In the genomic region with DNA sequence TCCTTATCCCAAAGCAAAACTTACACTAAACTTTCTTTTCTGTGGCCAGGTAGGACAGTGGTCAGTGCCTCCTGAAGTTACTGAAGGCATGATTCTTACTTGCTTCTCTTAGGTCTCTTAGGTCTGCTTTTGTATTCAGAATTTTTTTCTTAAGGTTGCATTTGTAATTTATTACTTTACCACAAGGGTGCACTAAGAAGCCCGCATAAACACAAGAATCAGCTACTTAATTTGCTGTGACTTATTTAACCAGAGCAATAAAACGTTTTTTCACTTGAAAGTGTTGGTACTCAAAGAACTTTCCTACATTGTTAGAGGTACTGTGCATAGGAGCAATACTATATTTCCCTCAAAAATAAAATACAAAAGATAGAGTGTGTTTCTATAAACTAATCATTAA, we compare ENCODE assay signal across 8 cellular contexts.
DNase-seq lines count a peak whose midpoint lies in the region; ATAC-seq and TF ChIP-seq lines count a peak whose summit lies in the region.

No MANE protein-coding gene starts in this region.

- H3K27me3 Mint-ChIP-seq in GM23338 (ENCODE audit: insufficient read depth, low read depth, poor library complexity) (no peaks in the 10 kb centered on the region), glutamatergic neuron (ENCODE audit: unreplicated experiment) (no peaks in the 10 kb centered on the region)

- POLR2A ChIA-PET in AG04449 (lab: Yijun Ruan, JAX) = no interaction called here

- no peaks in the 10 kb centered on the region for H3K9me2 ChIP-seq in GM23338 (ENCODE audit: insufficient read depth)

- H4K20me1 ChIP-seq in GM23338 (replicated peaks; ENCODE audit: insufficient read depth) = no peaks in the 10 kb centered on the region

- H3K27me3 ChIP-seq in GM23338 (ENCODE audit: insufficient read depth) (no peaks in the 10 kb centered on the region), colonic mucosa (no peaks in the 10 kb centered on the region)

- CTCF ChIA-PET in AG04449 (lab: Yijun Ruan, JAX) = interaction anchor here (0.6 to 9.7 kb wide), 18 partner anchors 9 to 591 kb away, joined by 3 to 115 read pairs (median 4); no protein-coding TSS in a partner anchor

- no peaks in the 10 kb centered on the region for H3K9me3 ChIP-seq in colonic mucosa

- H3K4me1 ChIP-seq in GM23338 (ENCODE audit: insufficient read depth) (no peaks in the 10 kb centered on the region), colonic mucosa (no peaks in the 10 kb centered on the region)

- no peak overlapping the region for H3K4me2 ChIP-seq in GM23338

- no peak overlapping the region for H2AFZ ChIP-seq in GM23338

- DNase-seq in AG04449 (ENCODE audit: low read depth, low spot score) (peak; percentile 19), GM23338 (ENCODE audit: low spot score) (peak; percentile 61), RPMI7951 (ENCODE audit: low read depth) (peak; percentile 37), glutamatergic neuron (no peak), colonic mucosa (no peak), RPMI8226 (no peak)
- DNase-seq in activated effector memory CD4-positive, alpha-beta T cell treated with Interleukin-2 at 50 U/mL for 16 hours = no peak

- H3K4me1 Mint-ChIP-seq in GM23338 (peaks cover 10% of the 10 kb centered on the region; the same call in 2 of the 3 replicates), glutamatergic neuron (ENCODE audit: low read depth, unreplicated experiment) (no peaks in the 10 kb centered on the region)

- H3K9ac ChIP-seq in colonic mucosa (ENCODE audit: low read depth in 2 of 2, low read length in 2 of 2) = no peak overlapping the region

- H3K4me3 Mint-ChIP-seq in GM23338 (no peak overlapping the region), glutamatergic neuron (ENCODE audit: unreplicated experiment) (no peak overlapping the region)

- intact Hi-C loops in colonic mucosa (cut with DNase I) = loop anchor here (2.0 kb wide), 1 partner anchor 567 kb away; no protein-coding TSS in a partner anchor

- H3K27ac Mint-ChIP-seq in GM23338 (peak overlapping the region; percentile 19; the same call in 1 of the 2 replicates), glutamatergic neuron (ENCODE audit: unreplicated experiment) (no peak overlapping the region)

- H3K9me3 Mint-ChIP-seq in GM23338 (no peaks in the 10 kb centered on the region), glutamatergic neuron (ENCODE audit: unreplicated experiment) (no peaks in the 10 kb centered on the region)

- TF ChIP-seq CTCF in AG04449 (IDR thresholded peaks at IDR 0.05; ENCODE audit: insufficient read depth, low read length, missing control alignments) (peak; percentile 16), GM23338 (conservative IDR thresholded peaks at IDR 0.05; ENCODE audit: low read depth in 2 of 2) (peak in 1 of 2 experiments; percentile 61; a peak in 3 of 4 replicates), glutamatergic neuron (IDR thresholded peaks at IDR 0.05; ENCODE audit: partially characterized antibody, unreplicated experiment) (peak; percentile 60), colonic mucosa (IDR thresholded peaks at IDR 0.05) (no peak)

- no peak overlapping the region for H3K27ac ChIP-seq in GM23338 (ENCODE audit: low read depth)
- no peak overlapping the region for H3K27ac ChIP-seq in colonic mucosa

- H3K36me3 Mint-ChIP-seq in GM23338 (ENCODE audit: low read depth) = no peaks in the 10 kb centered on the region
- H3K36me3 Mint-ChIP-seq in glutamatergic neuron (ENCODE audit: unreplicated experiment) = no peaks in the 10 kb centered on the region

- H3F3A ChIP-seq in GM23338 (replicated peaks; ENCODE audit: low read depth) = no peaks in the 10 kb centered on the region

- no peak for ATAC-seq in GM23338
- ATAC-seq in GM19397 (IDR thresholded peaks at IDR 0.05; ENCODE audit: unreplicated experiment) = no peak

- H3K79me2 ChIP-seq in GM23338 (replicated peaks; ENCODE audit: insufficient read depth) = no peaks in the 10 kb centered on the region

- H3K4me3 ChIP-seq in AG04449 (ENCODE audit: low read depth, low read length) (no peak overlapping the region), GM23338 (no peak overlapping the region), colonic mucosa (no peak overlapping the region)

- H3K36me3 ChIP-seq in GM23338 (ENCODE audit: insufficient read depth) (no peaks in the 10 kb centered on the region), colonic mucosa (no peaks in the 10 kb centered on the region)

TF ChIP-seq in GM23338, 12 proteins besides CTCF, POLR2A, EP300 and RAD21 (continues in another document):
- TF ChIP-seq, protein P1, sequence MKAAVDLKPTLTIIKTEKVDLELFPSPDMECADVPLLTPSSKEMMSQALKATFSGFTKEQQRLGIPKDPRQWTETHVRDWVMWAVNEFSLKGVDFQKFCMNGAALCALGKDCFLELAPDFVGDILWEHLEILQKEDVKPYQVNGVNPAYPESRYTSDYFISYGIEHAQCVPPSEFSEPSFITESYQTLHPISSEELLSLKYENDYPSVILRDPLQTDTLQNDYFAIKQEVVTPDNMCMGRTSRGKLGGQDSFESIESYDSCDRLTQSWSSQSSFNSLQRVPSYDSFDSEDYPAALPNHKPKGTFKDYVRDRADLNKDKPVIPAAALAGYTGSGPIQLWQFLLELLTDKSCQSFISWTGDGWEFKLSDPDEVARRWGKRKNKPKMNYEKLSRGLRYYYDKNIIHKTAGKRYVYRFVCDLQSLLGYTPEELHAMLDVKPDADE (IDR thresholded peaks at IDR 0.05) = no peak
- TF ChIP-seq, protein P2, sequence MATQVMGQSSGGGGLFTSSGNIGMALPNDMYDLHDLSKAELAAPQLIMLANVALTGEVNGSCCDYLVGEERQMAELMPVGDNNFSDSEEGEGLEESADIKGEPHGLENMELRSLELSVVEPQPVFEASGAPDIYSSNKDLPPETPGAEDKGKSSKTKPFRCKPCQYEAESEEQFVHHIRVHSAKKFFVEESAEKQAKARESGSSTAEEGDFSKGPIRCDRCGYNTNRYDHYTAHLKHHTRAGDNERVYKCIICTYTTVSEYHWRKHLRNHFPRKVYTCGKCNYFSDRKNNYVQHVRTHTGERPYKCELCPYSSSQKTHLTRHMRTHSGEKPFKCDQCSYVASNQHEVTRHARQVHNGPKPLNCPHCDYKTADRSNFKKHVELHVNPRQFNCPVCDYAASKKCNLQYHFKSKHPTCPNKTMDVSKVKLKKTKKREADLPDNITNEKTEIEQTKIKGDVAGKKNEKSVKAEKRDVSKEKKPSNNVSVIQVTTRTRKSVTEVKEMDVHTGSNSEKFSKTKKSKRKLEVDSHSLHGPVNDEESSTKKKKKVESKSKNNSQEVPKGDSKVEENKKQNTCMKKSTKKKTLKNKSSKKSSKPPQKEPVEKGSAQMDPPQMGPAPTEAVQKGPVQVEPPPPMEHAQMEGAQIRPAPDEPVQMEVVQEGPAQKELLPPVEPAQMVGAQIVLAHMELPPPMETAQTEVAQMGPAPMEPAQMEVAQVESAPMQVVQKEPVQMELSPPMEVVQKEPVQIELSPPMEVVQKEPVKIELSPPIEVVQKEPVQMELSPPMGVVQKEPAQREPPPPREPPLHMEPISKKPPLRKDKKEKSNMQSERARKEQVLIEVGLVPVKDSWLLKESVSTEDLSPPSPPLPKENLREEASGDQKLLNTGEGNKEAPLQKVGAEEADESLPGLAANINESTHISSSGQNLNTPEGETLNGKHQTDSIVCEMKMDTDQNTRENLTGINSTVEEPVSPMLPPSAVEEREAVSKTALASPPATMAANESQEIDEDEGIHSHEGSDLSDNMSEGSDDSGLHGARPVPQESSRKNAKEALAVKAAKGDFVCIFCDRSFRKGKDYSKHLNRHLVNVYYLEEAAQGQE (IDR thresholded peaks at IDR 0.05; ENCODE audit: unreplicated experiment) = no peak
- no peak for TF ChIP-seq POLR2AphosphoS5 (IDR thresholded peaks at IDR 0.05; ENCODE audit: low read depth)
- TF ChIP-seq JUNB (IDR thresholded peaks at IDR 0.05; ENCODE audit: unreplicated experiment) = no peak
- no peak for TF ChIP-seq ZNF114 (CRISPR knock-in tag; IDR thresholded peaks at IDR 0.05)

Comparison
In these comparisons a context has a peak if more than half of its experiments do, and no peak if none do; other contexts are left out.
1. DNase-seq: peak in AG04449 (single experiment), GM23338 (single experiment) and RPMI7951 (single experiment); none in glutamatergic neuron (single experiment), colonic mucosa (single experiment), RPMI8226 (single experiment) and activated effector memory CD4-positive, alpha-beta T cell treated with Interleukin-2 at 50 U/mL for 16 hours (single experiment).